8 cellular contexts compared by ENCODE assay signal in genomic region chr2:111122631-111123421, GRCh38. TPM values are rescaled to one million over a fixed set of nuclear protein-coding genes. Genes with fewer than 3 reads are reported as not detected.
A peak's percentile ranks its signal among the peaks of the same experiment; 100 is the strongest.
DNase-seq lines count a peak whose midpoint lies in the region; ATAC-seq and TF ChIP-seq lines count a peak whose summit lies in the region.

No MANE protein-coding gene starts in this region.

- in situ Hi-C loops in KBM-7 (cut with MboI; ENCODE audit: low pct_unique_long_range_greater_than_20kb, low sequenced_read_pairs): no loop called here

- ATAC-seq in HG02678 (IDR thresholded peaks at IDR 0.05; ENCODE audit: unreplicated experiment): no peak

- H3K36me3 Mint-ChIP-seq in MCF 10A (ENCODE audit: insufficient read depth, unreplicated experiment): peaks cover 58% of the 10 kb centered on the region

- CTCF ChIA-PET in MCF 10A (lab: Yijun Ruan, JAX): interaction anchor here (0.6 kb wide), 1 partner anchor 45 kb away, joined by 3 read pairs; no protein-coding TSS in a partner anchor

- TF ChIP-seq CTCF in GM12865 (IDR thresholded peaks at IDR 0.05; ENCODE audit: insufficient read depth, low read depth, low read length, missing control alignments) (no peak), MCF 10A (IDR thresholded peaks at IDR 0.05; ENCODE audit: unreplicated experiment) (no peak)

- H3K27me3 ChIP-seq in iPS-15b (ENCODE audit: control insufficient read depth, insufficient read depth, low read length): peaks cover 30% of the 10 kb centered on the region
- H3K27me3 ChIP-seq in rectal smooth muscle tissue (ENCODE audit: control insufficient read depth, insufficient read depth, low read length): peaks cover 3% of the 10 kb centered on the region

- no peaks in the 10 kb centered on the region for H3K27me3 Mint-ChIP-seq in MCF 10A (ENCODE audit: insufficient read depth, unreplicated experiment)

- H3K9ac ChIP-seq in iPS-15b (ENCODE audit: low read depth, low read length) (peak overlapping the region; percentile 73), rectal smooth muscle tissue (ENCODE audit: low read length) (peak overlapping the region; percentile 51)

- peak overlapping the region; percentile 38 for H3K27ac ChIP-seq in rectal smooth muscle tissue (ENCODE audit: low read depth, low read length)

- H3K4me3 Mint-ChIP-seq in MCF 10A (ENCODE audit: unreplicated experiment): peak overlapping the region; percentile 91

- DNase-seq in GM12865 (ENCODE audit: low read depth): peak; percentile 49
- DNase-seq in KBM-7: peak; percentile 51
- peak; percentile 48 to 79 for DNase-seq in SW 1271 (lab: John Stamatoyannopoulos, UW)
- peak; percentile 84 for DNase-seq in MCF 10A (ENCODE audit: unreplicated experiment)
- no peak for DNase-seq in GM19240 (ENCODE audit: insufficient read length, low spot score)

- intact Hi-C loops in MCF 10A (cut with micrococcal nuclease): no loop called here

- H3K4me1 ChIP-seq in iPS-15b (ENCODE audit: control insufficient read depth, insufficient read depth, low read length): no peaks in the 10 kb centered on the region
- H3K4me1 ChIP-seq in rectal smooth muscle tissue (ENCODE audit: control insufficient read depth, insufficient read depth, low read length): peaks cover 6% of the 10 kb centered on the region

- H3K27ac Mint-ChIP-seq in MCF 10A (ENCODE audit: low read depth, unreplicated experiment): peak overlapping the region; percentile 51

- peaks cover 17% of the 10 kb centered on the region for H3K4me1 Mint-ChIP-seq in MCF 10A (ENCODE audit: insufficient read depth, unreplicated experiment)

- no peaks in the 10 kb centered on the region for H3K9me3 ChIP-seq in iPS-15b (ENCODE audit: control insufficient read depth, insufficient read depth, low read length)

- peak overlapping the region; percentile 57 for H3K4me3 ChIP-seq in GM12865 (ENCODE audit: low read depth, low read length)
- peak overlapping the region; percentile 93 for H3K4me3 ChIP-seq in iPS-15b (ENCODE audit: low read depth, low read length)
- H3K4me3 ChIP-seq in rectal smooth muscle tissue (ENCODE audit: low read length): peak overlapping the region; percentile 92

- no peaks in the 10 kb centered on the region for H3K9me3 Mint-ChIP-seq in MCF 10A (ENCODE audit: unreplicated experiment)

- no TSS peak for BruUV-seq in MCF 10A (replicated peaks; lab: Mats Ljungman, UMichigan)

- H3K36me3 ChIP-seq in iPS-15b (ENCODE audit: control insufficient read depth, insufficient read depth, low read length) (peaks cover 19% of the 10 kb centered on the region), rectal smooth muscle tissue (ENCODE audit: control insufficient read depth, insufficient read depth, low read length) (peaks cover 4% of the 10 kb centered on the region)

- POLR2A ChIA-PET in MCF 10A (lab: Yijun Ruan, JAX): interaction anchor here (0.5 to 2.1 kb wide), 17 partner anchors 9 to 556 kb away, joined by 3 to 16 read pairs (median 3); no protein-coding TSS in a partner anchor

RNA-seq across cellular contexts. Expression of gene BCL2L11, which starts 2.1 kb away (rescaled TPM):
- total RNA-seq in MCF 10A (2022): 5.8 and 8.4 TPM in 2 replicates
